2 cellular contexts compared by ENCODE assay signal in genomic region chr19:18278521-18279265, GRCh38.
TF ChIP-seq lines count a peak whose summit lies in the region.

No MANE protein-coding gene starts in this region.

TF ChIP-seq in HEK293, 187 proteins besides CTCF, POLR2A, EP300 and RAD21:
- TF ChIP-seq, protein P1, sequence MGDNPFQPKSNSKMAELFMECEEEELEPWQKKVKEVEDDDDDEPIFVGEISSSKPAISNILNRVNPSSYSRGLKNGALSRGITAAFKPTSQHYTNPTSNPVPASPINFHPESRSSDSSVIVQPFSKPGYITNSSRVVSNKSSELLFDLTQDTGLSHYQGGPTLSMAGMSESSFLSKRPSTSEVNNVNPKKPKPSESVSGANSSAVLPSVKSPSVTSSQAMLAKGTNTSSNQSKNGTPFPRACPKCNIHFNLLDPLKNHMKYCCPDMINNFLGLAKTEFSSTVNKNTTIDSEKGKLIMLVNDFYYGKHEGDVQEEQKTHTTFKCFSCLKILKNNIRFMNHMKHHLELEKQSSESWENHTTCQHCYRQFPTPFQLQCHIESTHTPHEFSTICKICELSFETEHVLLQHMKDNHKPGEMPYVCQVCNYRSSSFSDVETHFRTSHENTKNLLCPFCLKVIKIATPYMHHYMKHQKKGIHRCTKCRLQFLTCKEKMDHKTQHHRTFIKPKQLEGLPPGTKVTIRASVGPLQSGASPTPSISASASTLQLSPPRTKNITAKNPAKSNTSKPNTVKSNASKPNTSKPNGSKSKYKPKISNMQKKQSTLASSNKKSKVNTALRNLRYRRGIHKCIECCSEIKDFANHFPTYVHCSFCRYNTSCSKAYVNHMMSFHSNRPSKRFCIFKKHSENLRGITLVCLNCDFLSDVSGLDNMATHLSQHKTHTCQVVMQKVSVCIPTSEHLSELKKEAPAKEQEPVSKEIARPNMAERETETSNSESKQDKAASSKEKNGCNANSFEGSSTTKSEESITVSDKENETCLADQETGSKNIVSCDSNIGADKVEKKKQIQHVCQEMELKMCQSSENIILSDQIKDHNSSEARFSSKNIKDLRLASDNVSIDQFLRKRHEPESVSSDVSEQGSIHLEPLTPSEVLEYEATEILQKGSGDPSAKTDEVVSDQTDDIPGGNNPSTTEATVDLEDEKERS (tag by site-specific recombination; IDR thresholded peaks at IDR 0.05): 0 out of 2 replicates have a peak, but pooled peaks have one; percentile 49
- TF ChIP-seq, protein P2, sequence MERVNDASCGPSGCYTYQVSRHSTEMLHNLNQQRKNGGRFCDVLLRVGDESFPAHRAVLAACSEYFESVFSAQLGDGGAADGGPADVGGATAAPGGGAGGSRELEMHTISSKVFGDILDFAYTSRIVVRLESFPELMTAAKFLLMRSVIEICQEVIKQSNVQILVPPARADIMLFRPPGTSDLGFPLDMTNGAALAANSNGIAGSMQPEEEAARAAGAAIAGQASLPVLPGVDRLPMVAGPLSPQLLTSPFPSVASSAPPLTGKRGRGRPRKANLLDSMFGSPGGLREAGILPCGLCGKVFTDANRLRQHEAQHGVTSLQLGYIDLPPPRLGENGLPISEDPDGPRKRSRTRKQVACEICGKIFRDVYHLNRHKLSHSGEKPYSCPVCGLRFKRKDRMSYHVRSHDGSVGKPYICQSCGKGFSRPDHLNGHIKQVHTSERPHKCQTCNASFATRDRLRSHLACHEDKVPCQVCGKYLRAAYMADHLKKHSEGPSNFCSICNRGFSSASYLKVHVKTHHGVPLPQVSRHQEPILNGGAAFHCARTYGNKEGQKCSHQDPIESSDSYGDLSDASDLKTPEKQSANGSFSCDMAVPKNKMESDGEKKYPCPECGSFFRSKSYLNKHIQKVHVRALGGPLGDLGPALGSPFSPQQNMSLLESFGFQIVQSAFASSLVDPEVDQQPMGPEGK (tag by site-specific recombination; IDR thresholded peaks at IDR 0.05): peak; percentile 23; the same call in 1 of the 2 replicates
- TF ChIP-seq ZBTB8A (tag by site-specific recombination; IDR thresholded peaks at IDR 0.05) (peak; percentile 24), ZNF768 (tag by site-specific recombination; IDR thresholded peaks at IDR 0.05) (peak; percentile 97), ZNF580 (tag by site-specific recombination; IDR thresholded peaks at IDR 0.05) (0 out of 2 replicates have a peak, but pooled peaks have one; percentile 7), INSM2 (tag by site-specific recombination; IDR thresholded peaks at IDR 0.05) (no peak), ZNF544 (tag by site-specific recombination; IDR thresholded peaks at IDR 0.05) (no peak), ZBTB48 (tag by site-specific recombination; IDR thresholded peaks at IDR 0.05) (no peak), OSR2 (tag by site-specific recombination; IDR thresholded peaks at IDR 0.05) (no peak), ZNF2 (tag by site-specific recombination; IDR thresholded peaks at IDR 0.05) (peak; percentile 16; the same call in 1 of the 2 replicates)
- TF ChIP-seq, protein P3, sequence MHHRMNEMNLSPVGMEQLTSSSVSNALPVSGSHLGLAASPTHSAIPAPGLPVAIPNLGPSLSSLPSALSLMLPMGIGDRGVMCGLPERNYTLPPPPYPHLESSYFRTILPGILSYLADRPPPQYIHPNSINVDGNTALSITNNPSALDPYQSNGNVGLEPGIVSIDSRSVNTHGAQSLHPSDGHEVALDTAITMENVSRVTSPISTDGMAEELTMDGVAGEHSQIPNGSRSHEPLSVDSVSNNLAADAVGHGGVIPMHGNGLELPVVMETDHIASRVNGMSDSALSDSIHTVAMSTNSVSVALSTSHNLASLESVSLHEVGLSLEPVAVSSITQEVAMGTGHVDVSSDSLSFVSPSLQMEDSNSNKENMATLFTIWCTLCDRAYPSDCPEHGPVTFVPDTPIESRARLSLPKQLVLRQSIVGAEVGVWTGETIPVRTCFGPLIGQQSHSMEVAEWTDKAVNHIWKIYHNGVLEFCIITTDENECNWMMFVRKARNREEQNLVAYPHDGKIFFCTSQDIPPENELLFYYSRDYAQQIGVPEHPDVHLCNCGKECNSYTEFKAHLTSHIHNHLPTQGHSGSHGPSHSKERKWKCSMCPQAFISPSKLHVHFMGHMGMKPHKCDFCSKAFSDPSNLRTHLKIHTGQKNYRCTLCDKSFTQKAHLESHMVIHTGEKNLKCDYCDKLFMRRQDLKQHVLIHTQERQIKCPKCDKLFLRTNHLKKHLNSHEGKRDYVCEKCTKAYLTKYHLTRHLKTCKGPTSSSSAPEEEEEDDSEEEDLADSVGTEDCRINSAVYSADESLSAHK (tag by site-specific recombination; IDR thresholded peaks at IDR 0.05): no peak
- TF ChIP-seq, protein P4, sequence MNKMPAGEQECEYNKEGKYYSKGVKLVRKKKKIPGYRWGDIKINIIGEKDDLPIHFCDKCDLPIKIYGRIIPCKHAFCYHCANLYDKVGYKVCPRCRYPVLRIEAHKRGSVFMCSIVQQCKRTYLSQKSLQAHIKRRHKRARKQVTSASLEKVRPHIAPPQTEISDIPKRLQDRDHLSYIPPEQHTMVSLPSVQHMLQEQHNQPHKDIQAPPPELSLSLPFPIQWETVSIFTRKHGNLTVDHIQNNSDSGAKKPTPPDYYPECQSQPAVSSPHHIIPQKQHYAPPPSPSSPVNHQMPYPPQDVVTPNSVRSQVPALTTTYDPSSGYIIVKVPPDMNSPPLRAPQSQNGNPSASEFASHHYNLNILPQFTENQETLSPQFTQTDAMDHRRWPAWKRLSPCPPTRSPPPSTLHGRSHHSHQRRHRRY (tag by site-specific recombination; IDR thresholded peaks at IDR 0.05): no peak; the same call in 1 of the 2 replicates

TF ChIP-seq in HepG2, 621 proteins besides CTCF, POLR2A, EP300 and RAD21 (continues in another document):
- TF ChIP-seq NFYB (CRISPR knock-in tag; IDR thresholded peaks at IDR 0.05): no peak
- TF ChIP-seq ASH2L (IDR thresholded peaks at IDR 0.05; ENCODE audit: insufficient read length, low read depth, low read length): no peak
- no peak for TF ChIP-seq ATM (IDR thresholded peaks at IDR 0.05; ENCODE audit: borderline replicate concordance)
- 0 out of 2 replicates have a peak, but pooled peaks have one; percentile 7 for TF ChIP-seq NFKB2 (CRISPR knock-in tag; IDR thresholded peaks at IDR 0.05; ENCODE audit: borderline replicate concordance)
- peak; percentile 20; the same call in 1 of the 2 replicates for TF ChIP-seq SMAD3 (CRISPR knock-in tag; IDR thresholded peaks at IDR 0.05)
- no peak for TF ChIP-seq TOPORS (CRISPR knock-in tag; IDR thresholded peaks at IDR 0.05)
- TF ChIP-seq, protein P5, sequence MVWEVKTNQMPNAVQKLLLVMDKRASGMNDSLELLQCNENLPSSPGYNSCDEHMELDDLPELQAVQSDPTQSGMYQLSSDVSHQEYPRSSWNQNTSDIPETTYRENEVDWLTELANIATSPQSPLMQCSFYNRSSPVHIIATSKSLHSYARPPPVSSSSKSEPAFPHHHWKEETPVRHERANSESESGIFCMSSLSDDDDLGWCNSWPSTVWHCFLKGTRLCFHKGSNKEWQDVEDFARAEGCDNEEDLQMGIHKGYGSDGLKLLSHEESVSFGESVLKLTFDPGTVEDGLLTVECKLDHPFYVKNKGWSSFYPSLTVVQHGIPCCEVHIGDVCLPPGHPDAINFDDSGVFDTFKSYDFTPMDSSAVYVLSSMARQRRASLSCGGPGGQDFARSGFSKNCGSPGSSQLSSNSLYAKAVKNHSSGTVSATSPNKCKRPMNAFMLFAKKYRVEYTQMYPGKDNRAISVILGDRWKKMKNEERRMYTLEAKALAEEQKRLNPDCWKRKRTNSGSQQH (CRISPR knock-in tag; IDR thresholded peaks at IDR 0.05; ENCODE audit: low read depth): 0 out of 2 replicates have a peak, but pooled peaks have one; percentile 31
- peak; percentile 70; the same call in 1 of the 2 replicates for TF ChIP-seq ZNF430 (CRISPR knock-in tag; IDR thresholded peaks at IDR 0.05)
- 0 out of 2 replicates have a peak, but pooled peaks have one; percentile 34 for TF ChIP-seq ZNF788 (CRISPR knock-in tag; IDR thresholded peaks at IDR 0.05; ENCODE audit: borderline replicate concordance)
- no peak for TF ChIP-seq SATB2 (CRISPR knock-in tag; IDR thresholded peaks at IDR 0.05)
- TF ChIP-seq, protein P6, sequence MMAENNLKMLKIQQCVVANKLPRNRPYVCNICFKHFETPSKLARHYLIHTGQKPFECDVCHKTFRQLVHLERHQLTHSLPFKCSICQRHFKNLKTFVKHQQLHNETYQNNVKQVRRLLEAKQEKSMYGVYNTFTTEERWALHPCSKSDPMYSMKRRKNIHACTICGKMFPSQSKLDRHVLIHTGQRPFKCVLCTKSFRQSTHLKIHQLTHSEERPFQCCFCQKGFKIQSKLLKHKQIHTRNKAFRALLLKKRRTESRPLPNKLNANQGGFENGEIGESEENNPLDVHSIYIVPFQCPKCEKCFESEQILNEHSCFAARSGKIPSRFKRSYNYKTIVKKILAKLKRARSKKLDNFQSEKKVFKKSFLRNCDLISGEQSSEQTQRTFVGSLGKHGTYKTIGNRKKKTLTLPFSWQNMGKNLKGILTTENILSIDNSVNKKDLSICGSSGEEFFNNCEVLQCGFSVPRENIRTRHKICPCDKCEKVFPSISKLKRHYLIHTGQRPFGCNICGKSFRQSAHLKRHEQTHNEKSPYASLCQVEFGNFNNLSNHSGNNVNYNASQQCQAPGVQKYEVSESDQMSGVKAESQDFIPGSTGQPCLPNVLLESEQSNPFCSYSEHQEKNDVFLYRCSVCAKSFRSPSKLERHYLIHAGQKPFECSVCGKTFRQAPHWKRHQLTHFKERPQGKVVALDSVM (CRISPR knock-in tag; IDR thresholded peaks at IDR 0.05): peak; percentile 92
- 0 out of 2 replicates have a peak, but pooled peaks have one; percentile 2 for TF ChIP-seq ZNF318 (CRISPR knock-in tag; IDR thresholded peaks at IDR 0.05)
- no peak for TF ChIP-seq NONO (IDR thresholded peaks at IDR 0.05)
- peak; percentile 29; the same call in 1 of the 2 replicates for TF ChIP-seq NONO (CRISPR knock-in tag; conservative IDR thresholded peaks at IDR 0.05)
- TF ChIP-seq POLR2AphosphoS2 (IDR thresholded peaks at IDR 0.05; ENCODE audit: low read depth, low read length): peak; percentile 96
- 0 out of 2 replicates have a peak, but pooled peaks have one; percentile 15 for TF ChIP-seq KDM1A (CRISPR knock-in tag; IDR thresholded peaks at IDR 0.05)
